Comparison of ENCODE assay signal across 31 cellular contexts in genomic region chr6:109872549-109872948, GRCh38.
"Had no signal": no experiment of that assay in that cellular context is flagged by ENCODE, and none has a peak within 500 bp of the region (broad histone marks: within the 10 kb centered on the region; RNA-seq: fewer than 3 reads in every experiment).

No MANE protein-coding gene starts in this region.

- H3K27ac Mint-ChIP-seq: activated CD4-positive, alpha-beta memory T cell treated with anti-CD3 and anti-CD28 coated beads for 36 hours; activated CD4-positive, alpha-beta T cell treated with anti-CD3 and anti-CD28 coated beads for 36 hours; activated CD4-positive, alpha-beta T cell treated with anti-CD3 and anti-CD28 coated beads, Interleukin-2, amount 10 ng/mL, durations not matched to agents 24 days and 14 days; activated CD8-positive, alpha-beta memory T cell treated with anti-CD3 and anti-CD28 coated beads, Interleukin-2, amount 10 ng/mL, durations not matched to agents 7 days and 5 days; activated CD8-positive, alpha-beta T cell treated with anti-CD3 and anti-CD28 coated beads, Interleukin-2, amount 10 ng/mL, durations not matched to agents 7 days and 5 days; activated naive CD4-positive, alpha-beta T cell treated with anti-CD3 and anti-CD28 coated beads, Interleukin-2, amount 10 ng/mL, durations not matched to agents 7 days and 5 days; activated naive CD4-positive, alpha-beta T cell treated with anti-CD3 and anti-CD28 coated beads, Interleukin-2, amount 50 U/mL, for 72 hours; activated naive CD8-positive, alpha-beta T cell treated with anti-CD3 and anti-CD28 coated beads, Interleukin-2, amount 10 ng/mL, durations not matched to agents 7 days and 5 days; activated T-helper 1 cell treated with anti-CD3 and anti-CD28 coated beads, Interleukin-12 subunit alpha, Interleukin-12 subunit beta, Interleukin-2, Interleukin-4 antibody, amounts not matched to agents 30 ng/mL and 10 ng/mL and 1 ng/mL, durations not matched to agents 14 hours and 24 hours and 36 hours; brain; endodermal cell had no signal

- H3K4me1 Mint-ChIP-seq: activated CD4-positive, alpha-beta T cell treated with anti-CD3 and anti-CD28 coated beads for 36 hours; activated CD4-positive, alpha-beta T cell treated with anti-CD3 and anti-CD28 coated beads, Interleukin-2, amount 10 ng/mL, durations not matched to agents 24 days and 14 days; activated CD8-positive, alpha-beta memory T cell treated with anti-CD3 and anti-CD28 coated beads, Interleukin-2, amount 10 ng/mL, durations not matched to agents 7 days and 5 days; activated naive CD4-positive, alpha-beta T cell treated with anti-CD3 and anti-CD28 coated beads, Interleukin-2, amount 10 ng/mL, durations not matched to agents 7 days and 5 days; activated naive CD8-positive, alpha-beta T cell treated with anti-CD3 and anti-CD28 coated beads, Interleukin-2, amount 10 ng/mL, durations not matched to agents 7 days and 5 days had no signal

- H3K9me3 Mint-ChIP-seq: activated CD4-positive, alpha-beta memory T cell treated with anti-CD3 and anti-CD28 coated beads for 36 hours; activated CD4-positive, alpha-beta T cell treated with anti-CD3 and anti-CD28 coated beads, Interleukin-2, amount 10 ng/mL, durations not matched to agents 24 days and 14 days; activated naive CD4-positive, alpha-beta T cell treated with anti-CD3 and anti-CD28 coated beads, Interleukin-2, amount 10 ng/mL, durations not matched to agents 7 days and 5 days; activated naive CD4-positive, alpha-beta T cell treated with anti-CD3 and anti-CD28 coated beads, Interleukin-2, amount 50 U/mL, for 72 hours; activated naive CD8-positive, alpha-beta T cell treated with anti-CD3 and anti-CD28 coated beads, Interleukin-2, amount 10 ng/mL, durations not matched to agents 7 days and 5 days; activated T-helper 1 cell treated with anti-CD3 and anti-CD28 coated beads, Interleukin-12 subunit alpha, Interleukin-12 subunit beta, Interleukin-2, Interleukin-4 antibody, amounts not matched to agents 30 ng/mL and 10 ng/mL and 1 ng/mL, durations not matched to agents 14 hours and 24 hours and 36 hours had no signal

- H3K27ac ChIP-seq: ascending aorta, breast epithelium, cardiac muscle cell, colonic mucosa, dorsolateral prefrontal cortex, esophagus muscularis mucosa, foreskin keratinocyte, gastrocnemius medialis had no signal

- DNase-seq: activated CD4-positive, alpha-beta memory T cell treated with anti-CD3 and anti-CD28 coated beads for 36 hours; activated CD4-positive, alpha-beta T cell treated with anti-CD3 and anti-CD28 coated beads for 36 hours; activated CD4-positive, alpha-beta T cell treated with anti-CD3 and anti-CD28 coated beads, Interleukin-2, amount 10 ng/mL, durations not matched to agents 24 days and 14 days; activated CD4-positive, CD25-positive, alpha-beta regulatory T cell; activated CD4-positive, CD25-positive, alpha-beta regulatory T cell treated with anti-CD3 and anti-CD28 coated beads, Interleukin-2, amount 50 U/mL, for 72 hours; activated CD8-positive, alpha-beta memory T cell treated with anti-CD3 and anti-CD28 coated beads, Interleukin-2, amount 10 ng/mL, durations not matched to agents 7 days and 5 days; activated CD8-positive, alpha-beta memory T cell treated with anti-CD3 and anti-CD28 coated beads, Interleukin-2, amount 50 U/mL, for 4 hours; activated CD8-positive, alpha-beta T cell treated with anti-CD3 and anti-CD28 coated beads, Interleukin-2, amount 10 ng/mL, durations not matched to agents 7 days and 5 days; activated gamma-delta T cell; activated naive CD4-positive, alpha-beta T cell; activated naive CD4-positive, alpha-beta T cell treated with anti-CD3 and anti-CD28 coated beads, Interleukin-2, amount 10 ng/mL, durations not matched to agents 7 days and 5 days; activated naive CD8-positive, alpha-beta T cell treated with anti-CD3 and anti-CD28 coated beads, Interleukin-2, amount 10 ng/mL, durations not matched to agents 7 days and 5 days; activated T-cell treated with anti-CD3 and anti-CD28 coated beads, Interleukin-2, amount 50 U/mL, for 1 hour; activated T-cell treated with anti-CD3 and anti-CD28 coated beads, Interleukin-2, amount 50 U/mL, for 48 hours; central memory CD4-positive, alpha-beta T cell; cerebellar nuclear complex; colonic mucosa; dorsolateral prefrontal cortex; effector memory CD4-positive, alpha-beta T cell; endodermal cell; foreskin keratinocyte; gastrocnemius medialis; glutamatergic neuron; T-helper 2 cell had no signal

- H3K36me3 ChIP-seq: ascending aorta, breast epithelium, cardiac muscle cell, colonic mucosa, esophagus muscularis mucosa, gastrocnemius medialis had no signal

- H3K4me1 ChIP-seq: colonic mucosa, foreskin keratinocyte, gastrocnemius medialis had no signal

- H3K27me3 ChIP-seq: ascending aorta, breast epithelium, cardiac muscle cell, colonic mucosa, dorsolateral prefrontal cortex, esophagus muscularis mucosa, foreskin keratinocyte, gastrocnemius medialis had no signal

- H3K4me3 ChIP-seq: ascending aorta, breast epithelium, cardiac muscle cell, colonic mucosa, dorsolateral prefrontal cortex, esophagus muscularis mucosa, gastrocnemius medialis had no signal

- H3K4me3 Mint-ChIP-seq: activated CD4-positive, alpha-beta memory T cell treated with anti-CD3 and anti-CD28 coated beads for 36 hours; activated CD4-positive, alpha-beta T cell treated with anti-CD3 and anti-CD28 coated beads for 36 hours; activated CD4-positive, alpha-beta T cell treated with anti-CD3 and anti-CD28 coated beads, Interleukin-2, amount 10 ng/mL, durations not matched to agents 24 days and 14 days; activated CD8-positive, alpha-beta memory T cell treated with anti-CD3 and anti-CD28 coated beads, Interleukin-2, amount 10 ng/mL, durations not matched to agents 7 days and 5 days; activated CD8-positive, alpha-beta T cell treated with anti-CD3 and anti-CD28 coated beads, Interleukin-2, amount 10 ng/mL, durations not matched to agents 7 days and 5 days; activated naive CD4-positive, alpha-beta T cell treated with anti-CD3 and anti-CD28 coated beads, Interleukin-2, amount 10 ng/mL, durations not matched to agents 7 days and 5 days; activated naive CD8-positive, alpha-beta T cell treated with anti-CD3 and anti-CD28 coated beads, Interleukin-2, amount 10 ng/mL, durations not matched to agents 7 days and 5 days; activated T-helper 1 cell treated with anti-CD3 and anti-CD28 coated beads, Interleukin-12 subunit alpha, Interleukin-12 subunit beta, Interleukin-2, Interleukin-4 antibody, amounts not matched to agents 30 ng/mL and 10 ng/mL and 1 ng/mL, durations not matched to agents 14 hours and 24 hours and 36 hours; brain; endodermal cell had no signal

- H3K9me3 ChIP-seq: ascending aorta, breast epithelium, colonic mucosa, esophagus muscularis mucosa, gastrocnemius medialis had no signal

- ATAC-seq: activated CD4-positive, alpha-beta T cell treated with anti-CD3 and anti-CD28 coated beads for 36 hours; activated CD8-positive, alpha-beta memory T cell treated with anti-CD3 and anti-CD28 coated beads, Interleukin-2, amount 10 ng/mL, durations not matched to agents 7 days and 5 days; activated CD8-positive, alpha-beta T cell treated with anti-CD3 and anti-CD28 coated beads, Interleukin-2, amount 10 ng/mL, durations not matched to agents 7 days and 5 days; activated naive CD4-positive, alpha-beta T cell treated with anti-CD3 and anti-CD28 coated beads, Interleukin-2, amount 50 U/mL, for 72 hours; foreskin keratinocyte; gastrocnemius medialis had no signal
